In genomic region chr6:154370545-154370944, GRCh38 we compare ENCODE assay signal across 9 cellular contexts. TPM values are rescaled to one million over a fixed set of nuclear protein-coding genes. Genes with fewer than 3 reads are reported as not detected.
DNase-seq lines count a peak whose midpoint lies in the region; ATAC-seq, FAIRE-seq and TF ChIP-seq lines count a peak whose summit lies in the region.
"Had no signal": no experiment of that assay in that cellular context is flagged by ENCODE, and none has a peak within 500 bp of the region (broad histone marks: within the 10 kb centered on the region; RNA-seq: fewer than 3 reads in every experiment).

No MANE protein-coding gene starts in this region.

- TF ChIP-seq CTCF in bronchial epithelial cell (IDR thresholded peaks at IDR 0.05; ENCODE audit: insufficient read depth, low read length, severe bottlenecking) = peak; percentile 42

- POLR2A ChIA-PET in activated CD4-positive, alpha-beta T cell treated with anti-CD3 and anti-CD28 coated beads for 36 hours (lab: Charles Lee) = no interaction called here

- no peaks in the 10 kb centered on the region for H3K27me3 Mint-ChIP-seq in activated CD4-positive, alpha-beta T cell treated with anti-CD3 and anti-CD28 coated beads for 36 hours
- peaks cover 2% of the 10 kb centered on the region for H3K27me3 Mint-ChIP-seq in memory B cell
- H3K27me3 Mint-ChIP-seq: activated naive CD8-positive, alpha-beta T cell treated with anti-CD3 and anti-CD28 coated beads, Interleukin-2, amount 10 ng/mL, durations not matched to agents 7 days and 5 days had no signal

- no peaks in the 10 kb centered on the region for H3K27me3 ChIP-seq in bronchial epithelial cell (ENCODE audit: control insufficient read depth, insufficient read depth, low read length)

- peaks cover 23% of the 10 kb centered on the region for H3K4me1 Mint-ChIP-seq in activated CD4-positive, alpha-beta T cell treated with anti-CD3 and anti-CD28 coated beads for 36 hours
- H3K4me1 Mint-ChIP-seq in memory B cell = peaks cover 3% of the 10 kb centered on the region
- H3K4me1 Mint-ChIP-seq: activated naive CD8-positive, alpha-beta T cell treated with anti-CD3 and anti-CD28 coated beads, Interleukin-2, amount 10 ng/mL, durations not matched to agents 7 days and 5 days had no signal

- H3K4me3 ChIP-seq in bronchial epithelial cell (ENCODE audit: low read depth, low read length) = no peak overlapping the region

- no peak for FAIRE-seq in bronchial epithelial cell (lab: Jason Lieb, UNC)

- DNase-seq in activated CD4-positive, alpha-beta T cell treated with anti-CD3 and anti-CD28 coated beads for 36 hours = peak; percentile 41
- DNase-seq in activated CD4-positive, alpha-beta T cell treated with anti-CD3 and anti-CD28 coated beads, Interleukin-2, amount 50 U/mL, for 4 hours = no peak
- DNase-seq in M059J (ENCODE audit: low read depth) = peak; percentile 67
- DNase-seq in bronchial epithelial cell (ENCODE audit: low read depth) = peak; percentile 29
- no peak for DNase-seq in memory B cell (ENCODE audit: low spot score in 2 of 2)
- no peak for DNase-seq in T1000 (lab: John Stamatoyannopoulos, UW)
- DNase-seq in OCI-M2 (lab: John Stamatoyannopoulos, UW; ENCODE audit: unreplicated experiment) = no peak
- DNase-seq: activated naive CD8-positive, alpha-beta T cell treated with anti-CD3 and anti-CD28 coated beads, Interleukin-2, amount 10 ng/mL, durations not matched to agents 7 days and 5 days had no signal

- H3K36me3 ChIP-seq in bronchial epithelial cell (ENCODE audit: control insufficient read depth, insufficient read depth, low read length) = no peaks in the 10 kb centered on the region

- no peak overlapping the region for H3K27ac Mint-ChIP-seq in activated CD4-positive, alpha-beta T cell treated with anti-CD3 and anti-CD28 coated beads for 36 hours
- no peak overlapping the region for H3K27ac Mint-ChIP-seq in memory B cell
- H3K27ac Mint-ChIP-seq: activated naive CD8-positive, alpha-beta T cell treated with anti-CD3 and anti-CD28 coated beads, Interleukin-2, amount 10 ng/mL, durations not matched to agents 7 days and 5 days had no signal

- CTCF ChIA-PET in activated CD4-positive, alpha-beta T cell treated with anti-CD3 and anti-CD28 coated beads for 36 hours (lab: Charles Lee) = interaction anchor here (0.7 to 2.0 kb wide), 9 partner anchors 9 to 216 kb away, joined by 3 to 9 read pairs (median 4); no protein-coding TSS in a partner anchor

- peak; percentile 61 for ATAC-seq in activated CD4-positive, alpha-beta T cell treated with anti-CD3 and anti-CD28 coated beads for 36 hours
- ATAC-seq in GM21619 (IDR thresholded peaks at IDR 0.05; ENCODE audit: unreplicated experiment) (peak; percentile 83), memory B cell (ENCODE audit: low read depth) (peak; percentile 46)

- intact Hi-C loops in activated CD4-positive, alpha-beta T cell treated with anti-CD3 and anti-CD28 coated beads for 36 hours (cut with DNase I, micrococcal nuclease) = loop anchor here (1.0 kb wide), 1 partner anchor 216 kb away; no protein-coding TSS in a partner anchor

- H3K9me3 Mint-ChIP-seq in activated CD4-positive, alpha-beta T cell treated with anti-CD3 and anti-CD28 coated beads for 36 hours (ENCODE audit: low read depth) = no peaks in the 10 kb centered on the region
- no peaks in the 10 kb centered on the region for H3K9me3 Mint-ChIP-seq in memory B cell

- H3K4me3 Mint-ChIP-seq in activated CD4-positive, alpha-beta T cell treated with anti-CD3 and anti-CD28 coated beads for 36 hours = no peak overlapping the region
- no peak overlapping the region for H3K4me3 Mint-ChIP-seq in memory B cell
- H3K4me3 Mint-ChIP-seq: activated naive CD8-positive, alpha-beta T cell treated with anti-CD3 and anti-CD28 coated beads, Interleukin-2, amount 10 ng/mL, durations not matched to agents 7 days and 5 days had no signal

- no peaks in the 10 kb centered on the region for H3K36me3 Mint-ChIP-seq in activated CD4-positive, alpha-beta T cell treated with anti-CD3 and anti-CD28 coated beads for 36 hours (ENCODE audit: low read depth)
- no peaks in the 10 kb centered on the region for H3K36me3 Mint-ChIP-seq in memory B cell
- H3K36me3 Mint-ChIP-seq: activated naive CD8-positive, alpha-beta T cell treated with anti-CD3 and anti-CD28 coated beads, Interleukin-2, amount 10 ng/mL, durations not matched to agents 7 days and 5 days had no signal

RNA-seq across cellular contexts. Expression of gene IPCEF1, which starts 13.9 kb away (rescaled TPM):
- total RNA-seq in activated CD4-positive, alpha-beta T cell treated with anti-CD3 and anti-CD28 coated beads for 36 hours = 10 to 100 TPM; 10.9 to 11.6 TPM
- total RNA-seq in M059J (2014; rRNA removed; shearing (Covaris generic)) = 0.32 and 1.6 TPM in 2 replicates
- under 0.01 and 0.26 TPM in 2 replicates for total RNA-seq in bronchial epithelial cell

Comparison
In these comparisons a context has a peak if more than half of its experiments do, and no peak if none do; other contexts are left out.
1. DNase-seq: peak in activated CD4-positive, alpha-beta T cell treated with anti-CD3 and anti-CD28 coated beads for 36 hours (single experiment), M059J (single experiment) and bronchial epithelial cell (single experiment); none in activated CD4-positive, alpha-beta T cell treated with anti-CD3 and anti-CD28 coated beads, Interleukin-2, amount 50 U/mL, for 4 hours (0 of 2), memory B cell (0 of 2), T1000 (single experiment) and OCI-M2 (single experiment).
2. Peak in every context shown above with its lines, with median percentiles within 50 percentile points of each other: ATAC-seq.